14 cellular contexts compared by ENCODE assay signal in genomic region chr11:10728779-10729472, GRCh38. TPM values are rescaled to one million over a fixed set of nuclear protein-coding genes. Genes with fewer than 3 reads are reported as not detected.
A peak's percentile ranks its signal among the peaks of the same experiment; 100 is the strongest.
DNase-seq lines count a peak whose midpoint lies in the region; ATAC-seq and TF ChIP-seq lines count a peak whose summit lies in the region.
"Had no signal": no experiment of that assay in that cellular context is flagged by ENCODE, and none has a peak within 500 bp of the region (broad histone marks: within the 10 kb centered on the region; RNA-seq: fewer than 3 reads in every experiment).

No MANE protein-coding gene starts in this region.

- H3K4me3 ChIP-seq in AG09309 (ENCODE audit: control insufficient read depth, low read depth, low read length) (no peak overlapping the region), right cardiac atrium (ENCODE audit: low read length) (no peak overlapping the region)
- H3K4me3 ChIP-seq: HAP-1 had no signal

- no peak for ATAC-seq in right cardiac atrium
- ATAC-seq: left colon, T-cell had no signal

- H3K4me3 Mint-ChIP-seq in neural crest cell = peak overlapping the region; percentile 77
- H3K4me3 Mint-ChIP-seq: activated naive CD8-positive, alpha-beta T cell treated with anti-CD3 and anti-CD28 coated beads, Interleukin-2, amount 10 ng/mL, durations not matched to agents 7 days and 5 days; T-cell had no signal

- no peaks in the 10 kb centered on the region for H3K9me3 ChIP-seq in right cardiac atrium (ENCODE audit: control insufficient read depth, low read length)
- H3K9me3 ChIP-seq: HAP-1 had no signal

- H3K27ac Mint-ChIP-seq in neural crest cell (ENCODE audit: unreplicated experiment) = no peak overlapping the region
- H3K27ac Mint-ChIP-seq: activated naive CD8-positive, alpha-beta T cell treated with anti-CD3 and anti-CD28 coated beads, Interleukin-2, amount 10 ng/mL, durations not matched to agents 7 days and 5 days; T-cell had no signal

- 46% methylated on average over 20 of the region's 20 CpGs for WGBS in right cardiac atrium

- peaks cover 2% of the 10 kb centered on the region for H3K27me3 Mint-ChIP-seq in neural crest cell (ENCODE audit: low read depth)

- H3K36me3 Mint-ChIP-seq in neural crest cell (ENCODE audit: low read depth) = no peaks in the 10 kb centered on the region
- H3K36me3 Mint-ChIP-seq: activated naive CD8-positive, alpha-beta T cell treated with anti-CD3 and anti-CD28 coated beads, Interleukin-2, amount 10 ng/mL, durations not matched to agents 7 days and 5 days; T-cell had no signal

- peaks cover 15% of the 10 kb centered on the region for H3K4me1 Mint-ChIP-seq in neural crest cell

- H3K27me3 ChIP-seq in right cardiac atrium (ENCODE audit: control insufficient read depth, insufficient read depth) = no peaks in the 10 kb centered on the region

- H3K27ac ChIP-seq in right cardiac atrium (ENCODE audit: low read length) = no peak overlapping the region

- no peak for TF ChIP-seq CTCF in AG09309 (IDR thresholded peaks at IDR 0.05; ENCODE audit: control insufficient read depth, insufficient read depth, low read depth, low read length, missing control alignments)
- TF ChIP-seq CTCF in neural crest cell (conservative IDR thresholded peaks at IDR 0.05) = no peak

- DNase-seq in AG09309 (ENCODE audit: low read depth) (peak; percentile 77), NCI-H524 treated with DMSO at 0.1 percent for 48 hours (lab: John Stamatoyannopoulos, UW) (peak; percentile 86), fibroblast of peridontal ligament (ENCODE audit: extremely low read depth) (peak; percentile 76), neural crest cell (ENCODE audit: low read depth, low spot score) (peak; percentile 53), NCI-H1436 (lab: John Stamatoyannopoulos, UW) (no peak), HuH-7 (ENCODE audit: low spot score) (no peak), DMS79 treated with DMSO at 0.1 percent for 48 hours (lab: John Stamatoyannopoulos, UW) (no peak), right cardiac atrium (no peak)
- DNase-seq: activated naive CD8-positive, alpha-beta T cell treated with anti-CD3 and anti-CD28 coated beads, Interleukin-2, amount 10 ng/mL, durations not matched to agents 7 days and 5 days; GDM1; left colon; NCI-H510A treated with DMSO at 0.1 percent for 48 hours; T-cell had no signal

- intact Hi-C loops in right cardiac atrium (cut with DNase I) = loop anchor here in 1 of 4 donors (5.0 kb wide), 1 partner anchor 102 kb away; no protein-coding TSS in a partner anchor

- H3K9me3 Mint-ChIP-seq in neural crest cell = no peaks in the 10 kb centered on the region
- H3K9me3 Mint-ChIP-seq: activated naive CD8-positive, alpha-beta T cell treated with anti-CD3 and anti-CD28 coated beads, Interleukin-2, amount 10 ng/mL, durations not matched to agents 7 days and 5 days had no signal

- H3K4me1 ChIP-seq in right cardiac atrium (ENCODE audit: control insufficient read depth, insufficient read depth, low read length) = peaks cover 3% of the 10 kb centered on the region
- H3K4me1 ChIP-seq: HAP-1 had no signal

RNA-seq across cellular contexts. Expression of gene CTR9, which starts 22.1 kb away (rescaled TPM):
- total RNA-seq in neural crest cell (39.0 and 39.8 TPM in 2 replicates), right cardiac atrium (10 to 100 TPM; 26.0 to 29.8 (median 28.1) TPM)
- polyA plus RNA-seq in right cardiac atrium = 14.1 TPM

RNA-seq across cellular contexts. Expression of gene IRAG1, which starts 35.4 kb away (rescaled TPM):
- total RNA-seq in neural crest cell (5.4 and 6.1 TPM in 2 replicates), right cardiac atrium (10 to 100 TPM; 11.8 to 29.8 (median 19.5) TPM)
- polyA plus RNA-seq in right cardiac atrium = 5.3 TPM
- total RNA-seq: activated naive CD8-positive, alpha-beta T cell treated with anti-CD3 and anti-CD28 coated beads, Interleukin-2, amount 10 ng/mL, durations not matched to agents 7 days and 5 days had no signal

Comparison
In these comparisons a context has a peak if more than half of its experiments do, and no peak if none do; other contexts are left out.
1. DNase-seq: peak in AG09309 (single experiment), NCI-H524 treated with DMSO at 0.1 percent for 48 hours (single experiment), fibroblast of peridontal ligament (single experiment) and neural crest cell (single experiment); none in NCI-H1436 (single experiment), HuH-7 (single experiment), DMS79 treated with DMSO at 0.1 percent for 48 hours (single experiment) and right cardiac atrium (0 of 3).